ENCODE assay signal across 2 cellular contexts in genomic region chr2:102258386-102259074, GRCh38.
TF ChIP-seq lines count a peak whose summit lies in the region.

No MANE protein-coding gene starts in this region.

TF ChIP-seq in A549, 52 proteins besides CTCF, POLR2A, EP300 and RAD21 (continued from another document):
- TF ChIP-seq NFE2L2 (conservative IDR thresholded peaks at IDR 0.05; ENCODE audit: low read length), result no peak
TF ChIP-seq in A549: peak in this region for 3.

TF ChIP-seq in HCT116, 20 proteins besides CTCF, POLR2A, EP300 and RAD21 (continued from another document):
- TF ChIP-seq, protein P1, sequence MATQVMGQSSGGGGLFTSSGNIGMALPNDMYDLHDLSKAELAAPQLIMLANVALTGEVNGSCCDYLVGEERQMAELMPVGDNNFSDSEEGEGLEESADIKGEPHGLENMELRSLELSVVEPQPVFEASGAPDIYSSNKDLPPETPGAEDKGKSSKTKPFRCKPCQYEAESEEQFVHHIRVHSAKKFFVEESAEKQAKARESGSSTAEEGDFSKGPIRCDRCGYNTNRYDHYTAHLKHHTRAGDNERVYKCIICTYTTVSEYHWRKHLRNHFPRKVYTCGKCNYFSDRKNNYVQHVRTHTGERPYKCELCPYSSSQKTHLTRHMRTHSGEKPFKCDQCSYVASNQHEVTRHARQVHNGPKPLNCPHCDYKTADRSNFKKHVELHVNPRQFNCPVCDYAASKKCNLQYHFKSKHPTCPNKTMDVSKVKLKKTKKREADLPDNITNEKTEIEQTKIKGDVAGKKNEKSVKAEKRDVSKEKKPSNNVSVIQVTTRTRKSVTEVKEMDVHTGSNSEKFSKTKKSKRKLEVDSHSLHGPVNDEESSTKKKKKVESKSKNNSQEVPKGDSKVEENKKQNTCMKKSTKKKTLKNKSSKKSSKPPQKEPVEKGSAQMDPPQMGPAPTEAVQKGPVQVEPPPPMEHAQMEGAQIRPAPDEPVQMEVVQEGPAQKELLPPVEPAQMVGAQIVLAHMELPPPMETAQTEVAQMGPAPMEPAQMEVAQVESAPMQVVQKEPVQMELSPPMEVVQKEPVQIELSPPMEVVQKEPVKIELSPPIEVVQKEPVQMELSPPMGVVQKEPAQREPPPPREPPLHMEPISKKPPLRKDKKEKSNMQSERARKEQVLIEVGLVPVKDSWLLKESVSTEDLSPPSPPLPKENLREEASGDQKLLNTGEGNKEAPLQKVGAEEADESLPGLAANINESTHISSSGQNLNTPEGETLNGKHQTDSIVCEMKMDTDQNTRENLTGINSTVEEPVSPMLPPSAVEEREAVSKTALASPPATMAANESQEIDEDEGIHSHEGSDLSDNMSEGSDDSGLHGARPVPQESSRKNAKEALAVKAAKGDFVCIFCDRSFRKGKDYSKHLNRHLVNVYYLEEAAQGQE (IDR thresholded peaks at IDR 0.05; ENCODE audit: low read depth), result no peak
- TF ChIP-seq SP1 (IDR thresholded peaks at IDR 0.05; ENCODE audit: low read depth) (peak; percentile 73), EGR1 (IDR thresholded peaks at IDR 0.05; ENCODE audit: low read depth) (no peak), FOSL1 (IDR thresholded peaks at IDR 0.05; ENCODE audit: low read depth) (peak; percentile 68), CBX3 (IDR thresholded peaks at IDR 0.05; ENCODE audit: low read depth) (peak; percentile 56; the same call in 1 of the 2 replicates), MAX (IDR thresholded peaks at IDR 0.05) (0 out of 2 replicates have a peak, but pooled peaks have one; percentile 26), JUND (IDR thresholded peaks at IDR 0.05) (peak; percentile 55)
